Comparison of ENCODE assay signal across 1 cellular context in genomic region chr19:1027953-1028902, GRCh38.
TF ChIP-seq lines count a peak whose summit lies in the region.

No MANE protein-coding gene starts in this region.

TF ChIP-seq in HepG2, 621 proteins besides CTCF, POLR2A, EP300 and RAD21 (continued from another document and continues in another):
- TF ChIP-seq ZFYVE20 (CRISPR knock-in tag; IDR thresholded peaks at IDR 0.05; ENCODE audit: borderline replicate concordance, low read depth), result no peak
- no peak for TF ChIP-seq HMG20B (CRISPR knock-in tag; conservative IDR thresholded peaks at IDR 0.05)
- no peak for TF ChIP-seq ZNF589 (CRISPR knock-in tag; conservative IDR thresholded peaks at IDR 0.05)
- no peak for TF ChIP-seq ZNF639 (CRISPR knock-in tag; conservative IDR thresholded peaks at IDR 0.05)
- TF ChIP-seq MLX (CRISPR knock-in tag; IDR thresholded peaks at IDR 0.05), result no peak
- TF ChIP-seq, protein P1, sequence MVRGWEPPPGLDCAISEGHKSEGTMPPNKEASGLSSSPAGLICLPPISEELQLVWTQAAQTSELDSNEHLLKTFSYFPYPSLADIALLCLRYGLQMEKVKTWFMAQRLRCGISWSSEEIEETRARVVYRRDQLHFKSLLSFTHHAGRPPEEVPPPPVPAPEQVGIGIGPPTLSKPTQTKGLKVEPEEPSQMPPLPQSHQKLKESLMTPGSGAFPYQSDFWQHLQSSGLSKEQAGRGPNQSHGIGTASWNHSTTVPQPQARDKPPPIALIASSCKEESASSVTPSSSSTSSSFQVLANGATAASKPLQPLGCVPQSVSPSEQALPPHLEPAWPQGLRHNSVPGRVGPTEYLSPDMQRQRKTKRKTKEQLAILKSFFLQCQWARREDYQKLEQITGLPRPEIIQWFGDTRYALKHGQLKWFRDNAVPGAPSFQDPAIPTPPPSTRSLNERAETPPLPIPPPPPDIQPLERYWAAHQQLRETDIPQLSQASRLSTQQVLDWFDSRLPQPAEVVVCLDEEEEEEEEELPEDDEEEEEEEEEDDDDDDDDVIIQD (CRISPR knock-in tag; IDR thresholded peaks at IDR 0.05; ENCODE audit: low read depth), result no peak
- TF ChIP-seq WIZ (CRISPR knock-in tag; IDR thresholded peaks at IDR 0.05), result no peak
- TF ChIP-seq KDM5B (CRISPR knock-in tag; IDR thresholded peaks at IDR 0.05; ENCODE audit: borderline replicate concordance), result peak; percentile 77; the same call in 1 of the 2 replicates
- no peak; the same call in 1 of the 2 replicates for TF ChIP-seq ZNF329 (CRISPR knock-in tag; IDR thresholded peaks at IDR 0.05; ENCODE audit: low read depth)
- TF ChIP-seq CHD2 (IDR thresholded peaks at IDR 0.05; ENCODE audit: low read depth, low read length), result no peak
- no peak for TF ChIP-seq ZNF350 (CRISPR knock-in tag; IDR thresholded peaks at IDR 0.05; ENCODE audit: borderline replicate concordance, low read depth)
- TF ChIP-seq SPEN (CRISPR knock-in tag; IDR thresholded peaks at IDR 0.05; ENCODE audit: low read depth), result no peak
- no peak for TF ChIP-seq MAFF (IDR thresholded peaks at IDR 0.05; ENCODE audit: low read depth, low read length)
- TF ChIP-seq, protein P2, sequence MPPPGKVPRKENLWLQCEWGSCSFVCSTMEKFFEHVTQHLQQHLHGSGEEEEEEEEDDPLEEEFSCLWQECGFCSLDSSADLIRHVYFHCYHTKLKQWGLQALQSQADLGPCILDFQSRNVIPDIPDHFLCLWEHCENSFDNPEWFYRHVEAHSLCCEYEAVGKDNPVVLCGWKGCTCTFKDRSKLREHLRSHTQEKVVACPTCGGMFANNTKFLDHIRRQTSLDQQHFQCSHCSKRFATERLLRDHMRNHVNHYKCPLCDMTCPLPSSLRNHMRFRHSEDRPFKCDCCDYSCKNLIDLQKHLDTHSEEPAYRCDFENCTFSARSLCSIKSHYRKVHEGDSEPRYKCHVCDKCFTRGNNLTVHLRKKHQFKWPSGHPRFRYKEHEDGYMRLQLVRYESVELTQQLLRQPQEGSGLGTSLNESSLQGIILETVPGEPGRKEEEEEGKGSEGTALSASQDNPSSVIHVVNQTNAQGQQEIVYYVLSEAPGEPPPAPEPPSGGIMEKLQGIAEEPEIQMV (CRISPR knock-in tag; IDR thresholded peaks at IDR 0.05; ENCODE audit: low read depth), result no peak
- 0 out of 2 replicates have a peak, but pooled peaks have one; percentile 78 for TF ChIP-seq PCBP1 (IDR thresholded peaks at IDR 0.05; ENCODE audit: borderline replicate concordance, low read depth, low read length)
- no peak for TF ChIP-seq ZSCAN9 (CRISPR knock-in tag; IDR thresholded peaks at IDR 0.05; ENCODE audit: borderline replicate concordance)
- TF ChIP-seq, protein P3, sequence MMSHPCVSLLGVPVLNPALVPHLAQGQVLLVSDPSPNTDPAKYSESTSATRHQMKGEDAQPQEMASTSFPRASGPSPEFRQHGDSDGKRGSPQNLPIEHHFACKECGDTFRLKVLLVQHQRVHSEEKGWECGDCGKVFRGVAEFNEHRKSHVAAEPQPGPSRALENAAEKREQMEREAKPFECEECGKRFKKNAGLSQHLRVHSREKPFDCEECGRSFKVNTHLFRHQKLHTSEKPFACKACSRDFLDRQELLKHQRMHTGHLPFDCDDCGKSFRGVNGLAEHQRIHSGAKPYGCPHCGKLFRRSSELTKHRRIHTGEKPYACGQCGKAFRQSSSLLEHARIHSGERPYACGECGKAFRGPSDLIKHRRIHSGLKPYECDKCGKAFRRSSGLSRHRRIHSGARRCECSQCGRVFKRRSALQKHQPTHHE (CRISPR knock-in tag; IDR thresholded peaks at IDR 0.05; ENCODE audit: borderline replicate concordance), result no peak
- TF ChIP-seq, protein P4, sequence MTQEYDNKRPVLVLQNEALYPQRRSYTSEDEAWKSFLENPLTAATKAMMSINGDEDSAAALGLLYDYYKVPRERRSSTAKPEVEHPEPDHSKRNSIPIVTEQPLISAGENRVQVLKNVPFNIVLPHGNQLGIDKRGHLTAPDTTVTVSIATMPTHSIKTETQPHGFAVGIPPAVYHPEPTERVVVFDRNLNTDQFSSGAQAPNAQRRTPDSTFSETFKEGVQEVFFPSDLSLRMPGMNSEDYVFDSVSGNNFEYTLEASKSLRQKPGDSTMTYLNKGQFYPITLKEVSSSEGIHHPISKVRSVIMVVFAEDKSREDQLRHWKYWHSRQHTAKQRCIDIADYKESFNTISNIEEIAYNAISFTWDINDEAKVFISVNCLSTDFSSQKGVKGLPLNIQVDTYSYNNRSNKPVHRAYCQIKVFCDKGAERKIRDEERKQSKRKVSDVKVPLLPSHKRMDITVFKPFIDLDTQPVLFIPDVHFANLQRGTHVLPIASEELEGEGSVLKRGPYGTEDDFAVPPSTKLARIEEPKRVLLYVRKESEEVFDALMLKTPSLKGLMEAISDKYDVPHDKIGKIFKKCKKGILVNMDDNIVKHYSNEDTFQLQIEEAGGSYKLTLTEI (CRISPR knock-in tag; conservative IDR thresholded peaks at IDR 0.05), result no peak
- TF ChIP-seq GLI4 (CRISPR knock-in tag; IDR thresholded peaks at IDR 0.05; ENCODE audit: borderline replicate concordance), result no peak
- TF ChIP-seq, protein P5, sequence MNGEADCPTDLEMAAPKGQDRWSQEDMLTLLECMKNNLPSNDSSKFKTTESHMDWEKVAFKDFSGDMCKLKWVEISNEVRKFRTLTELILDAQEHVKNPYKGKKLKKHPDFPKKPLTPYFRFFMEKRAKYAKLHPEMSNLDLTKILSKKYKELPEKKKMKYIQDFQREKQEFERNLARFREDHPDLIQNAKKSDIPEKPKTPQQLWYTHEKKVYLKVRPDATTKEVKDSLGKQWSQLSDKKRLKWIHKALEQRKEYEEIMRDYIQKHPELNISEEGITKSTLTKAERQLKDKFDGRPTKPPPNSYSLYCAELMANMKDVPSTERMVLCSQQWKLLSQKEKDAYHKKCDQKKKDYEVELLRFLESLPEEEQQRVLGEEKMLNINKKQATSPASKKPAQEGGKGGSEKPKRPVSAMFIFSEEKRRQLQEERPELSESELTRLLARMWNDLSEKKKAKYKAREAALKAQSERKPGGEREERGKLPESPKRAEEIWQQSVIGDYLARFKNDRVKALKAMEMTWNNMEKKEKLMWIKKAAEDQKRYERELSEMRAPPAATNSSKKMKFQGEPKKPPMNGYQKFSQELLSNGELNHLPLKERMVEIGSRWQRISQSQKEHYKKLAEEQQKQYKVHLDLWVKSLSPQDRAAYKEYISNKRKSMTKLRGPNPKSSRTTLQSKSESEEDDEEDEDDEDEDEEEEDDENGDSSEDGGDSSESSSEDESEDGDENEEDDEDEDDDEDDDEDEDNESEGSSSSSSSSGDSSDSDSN (CRISPR knock-in tag; IDR thresholded peaks at IDR 0.05), result peak; percentile 69
- TF ChIP-seq ZNF460 (CRISPR knock-in tag; IDR thresholded peaks at IDR 0.05; ENCODE audit: borderline replicate concordance), result no peak
- no peak for TF ChIP-seq SP140L (CRISPR knock-in tag; IDR thresholded peaks at IDR 0.05; ENCODE audit: borderline replicate concordance)
- peak; percentile 37 for TF ChIP-seq GATAD1 (CRISPR knock-in tag; IDR thresholded peaks at IDR 0.05)
- TF ChIP-seq, protein P6, sequence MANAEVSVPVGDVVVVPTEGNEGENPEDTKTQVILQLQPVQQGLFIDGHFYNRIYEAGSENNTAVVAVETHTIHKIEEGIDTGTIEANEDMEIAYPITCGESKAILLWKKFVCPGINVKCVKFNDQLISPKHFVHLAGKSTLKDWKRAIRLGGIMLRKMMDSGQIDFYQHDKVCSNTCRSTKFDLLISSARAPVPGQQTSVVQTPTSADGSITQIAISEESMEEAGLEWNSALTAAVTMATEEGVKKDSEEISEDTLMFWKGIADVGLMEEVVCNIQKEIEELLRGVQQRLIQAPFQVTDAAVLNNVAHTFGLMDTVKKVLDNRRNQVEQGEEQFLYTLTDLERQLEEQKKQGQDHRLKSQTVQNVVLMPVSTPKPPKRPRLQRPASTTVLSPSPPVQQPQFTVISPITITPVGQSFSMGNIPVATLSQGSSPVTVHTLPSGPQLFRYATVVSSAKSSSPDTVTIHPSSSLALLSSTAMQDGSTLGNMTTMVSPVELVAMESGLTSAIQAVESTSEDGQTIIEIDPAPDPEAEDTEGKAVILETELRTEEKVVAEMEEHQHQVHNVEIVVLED (CRISPR knock-in tag; IDR thresholded peaks at IDR 0.05; ENCODE audit: borderline replicate concordance), result no peak; the same call in 1 of the 2 replicates
- TF ChIP-seq ZNF17 (CRISPR knock-in tag; IDR thresholded peaks at IDR 0.05), result no peak
- TF ChIP-seq MIXL1 (CRISPR knock-in tag; IDR thresholded peaks at IDR 0.05), result no peak
- TF ChIP-seq SMYD3 (CRISPR knock-in tag; IDR thresholded peaks at IDR 0.05), result no peak
- TF ChIP-seq ZNF234 (CRISPR knock-in tag; conservative IDR thresholded peaks at IDR 0.05), result no peak
- no peak for TF ChIP-seq TOPORS (CRISPR knock-in tag; IDR thresholded peaks at IDR 0.05)
- peak; percentile 88; the same call in 1 of the 2 replicates for TF ChIP-seq ADNP (CRISPR knock-in tag; IDR thresholded peaks at IDR 0.05)
- TF ChIP-seq KLF15 (CRISPR knock-in tag; IDR thresholded peaks at IDR 0.05; ENCODE audit: borderline replicate concordance), result 0 out of 2 replicates have a peak, but pooled peaks have one; percentile 66
- no peak for TF ChIP-seq JDP2 (CRISPR knock-in tag; IDR thresholded peaks at IDR 0.05; ENCODE audit: borderline replicate concordance)
- peak; percentile 29; the same call in 1 of the 2 replicates for TF ChIP-seq HOXA3 (CRISPR knock-in tag; IDR thresholded peaks at IDR 0.05)
- TF ChIP-seq TEAD2 (CRISPR knock-in tag; IDR thresholded peaks at IDR 0.05), result no peak
- TF ChIP-seq ZNF724P (CRISPR knock-in tag; IDR thresholded peaks at IDR 0.05; ENCODE audit: borderline replicate concordance), result no peak
- no peak for TF ChIP-seq KDM5A (IDR thresholded peaks at IDR 0.05; ENCODE audit: borderline replicate concordance, low read length)
- 0 out of 2 replicates have a peak, but pooled peaks have one; percentile 20 for TF ChIP-seq KMT2A (CRISPR knock-in tag; IDR thresholded peaks at IDR 0.05)
- no peak for TF ChIP-seq ZC3H13 (CRISPR knock-in tag; IDR thresholded peaks at IDR 0.05)
- TF ChIP-seq ZNF749 (CRISPR knock-in tag; IDR thresholded peaks at IDR 0.05; ENCODE audit: borderline replicate concordance), result no peak
- peak; percentile 58 for TF ChIP-seq ZFY (CRISPR knock-in tag; IDR thresholded peaks at IDR 0.05)
- TF ChIP-seq ZNF672 (CRISPR knock-in tag; IDR thresholded peaks at IDR 0.05), result no peak
- TF ChIP-seq ZNF296 (CRISPR knock-in tag; conservative IDR thresholded peaks at IDR 0.05), result no peak
- TF ChIP-seq SIX1 (CRISPR knock-in tag; IDR thresholded peaks at IDR 0.05; ENCODE audit: borderline replicate concordance), result no peak
- no peak; the same call in 1 of the 2 replicates for TF ChIP-seq PAXIP1 (CRISPR knock-in tag; conservative IDR thresholded peaks at IDR 0.05)
- no peak for TF ChIP-seq HBP1 (CRISPR knock-in tag; IDR thresholded peaks at IDR 0.05; ENCODE audit: low read depth)
- peak; percentile 70; the same call in 1 of the 2 replicates for TF ChIP-seq KDM1A (CRISPR knock-in tag; IDR thresholded peaks at IDR 0.05)
- no peak for TF ChIP-seq ZNF776 (CRISPR knock-in tag; IDR thresholded peaks at IDR 0.05)
- TF ChIP-seq SNRNP70 (IDR thresholded peaks at IDR 0.05; ENCODE audit: low read depth, low read length), result no peak
- TF ChIP-seq TEF (CRISPR knock-in tag; IDR thresholded peaks at IDR 0.05), result no peak
- no peak for TF ChIP-seq ELF3 (CRISPR knock-in tag; IDR thresholded peaks at IDR 0.05)
